27 cellular contexts compared by ENCODE assay signal in the genomic region with DNA sequence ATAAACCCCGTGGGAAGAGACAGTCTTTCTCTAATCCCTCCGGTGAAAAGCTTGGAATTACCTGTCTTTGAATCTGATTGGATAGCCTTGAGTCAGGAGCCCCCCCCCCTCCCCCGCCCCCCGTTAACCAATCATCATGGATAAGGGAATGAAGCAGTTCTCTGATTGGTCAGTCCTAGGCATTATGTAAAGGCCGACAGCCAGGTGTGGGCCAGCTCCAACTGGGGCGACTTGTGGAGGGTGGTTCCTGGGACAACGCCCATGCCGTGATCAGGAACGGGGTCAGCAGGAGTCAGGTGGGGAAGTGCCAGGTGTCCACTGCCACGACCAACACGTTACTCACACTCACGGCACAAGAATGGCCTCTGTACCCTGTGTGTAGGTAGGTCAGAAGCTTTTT.
DNase-seq lines count a peak whose midpoint lies in the region; ATAC-seq, FAIRE-seq and TF ChIP-seq lines count a peak whose summit lies in the region.
"Had no signal": no experiment of that assay in that cellular context is flagged by ENCODE, and none has a peak within 500 bp of the region (broad histone marks: within the 10 kb centered on the region; RNA-seq: fewer than 3 reads in every experiment).

No MANE protein-coding gene starts in this region.

- no peak overlapping the region for H3K9ac ChIP-seq in colonic mucosa (ENCODE audit: low read depth in 2 of 2, low read length in 2 of 2)
- H3K9ac ChIP-seq: BLaER1 had no signal

- DNase-seq in NCI-H748 (lab: John Stamatoyannopoulos, UW; ENCODE audit: unreplicated experiment), result peak; percentile 39
- no peak for DNase-seq in NCI-H748 treated with DMSO at 0.1 percent for 48 hours (lab: John Stamatoyannopoulos, UW)
- peak; percentile 50 for DNase-seq in colonic mucosa
- DNase-seq in iPS-NIHi11 (ENCODE audit: low spot score), result peak; percentile 49
- peak; percentile 36 for DNase-seq in testis
- DNase-seq in activated T-cell treated with anti-CD3 and anti-CD28 coated beads, Interleukin-2, amount 50 U/mL, for 4 hours, result no peak
- no peak for DNase-seq in EL
- DNase-seq in GM19239 (ENCODE audit: insufficient read length, low spot score), result no peak
- DNase-seq: ACHN; CD4-positive, alpha-beta T cell; COR-L47; DMS79; GOT3; KG1; NCI-H1092 treated with DMSO at 0.1 percent for 48 hours; NCI-H1436 treated with DMSO at 0.1 percent for 48 hours; NCI-H1930; NCI-H345; NCI-H524 treated with DMSO at 0.1 percent for 48 hours; RPMI8226; SHP77 treated with DMSO at 0.1 percent for 48 hours; SW 1271 had no signal

- intact Hi-C loops in colonic mucosa (cut with DNase I) (no loop called here), testis (cut with DNase I; ENCODE audit: low total_unique reads) (no loop called here)

- TF ChIP-seq CTCF in colonic mucosa (IDR thresholded peaks at IDR 0.05) (no peak), testis (IDR thresholded peaks at IDR 0.05) (no peak)

- H3K27me3 Mint-ChIP-seq in activated T-cell treated with anti-CD3 and anti-CD28 coated beads, Interleukin-2, amount 50 U/mL, for 4 hours (ENCODE audit: low read depth), result peaks cover 4% of the 10 kb centered on the region
- H3K27me3 Mint-ChIP-seq: CD4-positive, alpha-beta T cell had no signal

- H3K4me3 ChIP-seq in colonic mucosa (no peak overlapping the region), testis (no peak overlapping the region)
- H3K4me3 ChIP-seq: BLaER1, PC-9, SK-N-MC had no signal

- no peaks in the 10 kb centered on the region for H3K27me3 ChIP-seq in colonic mucosa
- H3K27me3 ChIP-seq in testis, result no peaks in the 10 kb centered on the region
- H3K27me3 ChIP-seq: BLaER1 had no signal

- WGBS in testis, 2 donors, result 63 to 71% methylated on average over 8 to 12 of the region's 12 CpGs

- peak overlapping the region; percentile 65 for H3K27ac ChIP-seq in colonic mucosa
- H3K27ac ChIP-seq in testis, result no peak overlapping the region
- H3K27ac ChIP-seq: 22Rv1, BLaER1, PC-9, SK-N-MC had no signal

- no peak for FAIRE-seq in GM19239 (lab: Jason Lieb, UNC)
- FAIRE-seq: GM12891 had no signal

- H3K9me3 ChIP-seq in colonic mucosa (no peaks in the 10 kb centered on the region), testis (no peaks in the 10 kb centered on the region)
- H3K9me3 ChIP-seq: BLaER1 had no signal

- H3K36me3 ChIP-seq in colonic mucosa, result no peaks in the 10 kb centered on the region
- H3K36me3 ChIP-seq in testis (ENCODE audit: low read depth, missing control alignments), result no peaks in the 10 kb centered on the region
- H3K36me3 ChIP-seq: BLaER1 had no signal

- H3K4me3 Mint-ChIP-seq in activated T-cell treated with anti-CD3 and anti-CD28 coated beads, Interleukin-2, amount 50 U/mL, for 4 hours, result no peak overlapping the region
- H3K4me3 Mint-ChIP-seq: CD4-positive, alpha-beta T cell had no signal

- no peaks in the 10 kb centered on the region for H3K36me3 Mint-ChIP-seq in activated T-cell treated with anti-CD3 and anti-CD28 coated beads, Interleukin-2, amount 50 U/mL, for 4 hours (ENCODE audit: insufficient read depth)

- H3K9me3 Mint-ChIP-seq in activated T-cell treated with anti-CD3 and anti-CD28 coated beads, Interleukin-2, amount 50 U/mL, for 4 hours, result no peaks in the 10 kb centered on the region
- H3K9me3 Mint-ChIP-seq: CD4-positive, alpha-beta T cell had no signal

- H3K4me1 ChIP-seq in colonic mucosa (peaks cover 8% of the 10 kb centered on the region), testis (peaks cover 3% of the 10 kb centered on the region)

- H3K4me1 Mint-ChIP-seq in activated T-cell treated with anti-CD3 and anti-CD28 coated beads, Interleukin-2, amount 50 U/mL, for 4 hours (ENCODE audit: low read depth), result no peaks in the 10 kb centered on the region

- no peak for TF ChIP-seq POLR2A in testis (IDR thresholded peaks at IDR 0.05)

- no peak for ATAC-seq in activated T-cell treated with anti-CD3 and anti-CD28 coated beads, Interleukin-2, amount 50 U/mL, for 4 hours

Comparison
In these comparisons a context has a peak if more than half of its experiments do, and no peak if none do; other contexts are left out.
1. DNase-seq: peak in NCI-H748 (single experiment), colonic mucosa (single experiment), iPS-NIHi11 (single experiment) and testis (single experiment); none in NCI-H748 treated with DMSO at 0.1 percent for 48 hours (single experiment), activated T-cell treated with anti-CD3 and anti-CD28 coated beads, Interleukin-2, amount 50 U/mL, for 4 hours (single experiment), EL (single experiment) and GM19239 (single experiment).